8 cellular contexts compared by ENCODE assay signal in genomic region chr1:159798893-159799292, GRCh38. TPM values are rescaled to one million over a fixed set of nuclear protein-coding genes. Genes with fewer than 3 reads are reported as not detected.
A peak's percentile ranks its signal among the peaks of the same experiment; 100 is the strongest.
DNase-seq lines count a peak whose midpoint lies in the region; ATAC-seq, FAIRE-seq and TF ChIP-seq lines count a peak whose summit lies in the region.

No MANE protein-coding gene starts in this region.

- no peak overlapping the region for H3K4me3 ChIP-seq in A549
- H3K4me3 ChIP-seq in brain microvascular endothelial cell (ENCODE audit: low read depth, low read length), result no peak overlapping the region

- 0% methylated on average over 2 of the region's 2 CpGs for WGBS in A549 (ENCODE audit: missing lambda C conversion rate)

- TF ChIP-seq CTCF in A549 (IDR thresholded peaks at IDR 0.05) (peak; percentile 88), GM12872 (IDR thresholded peaks at IDR 0.05; ENCODE audit: insufficient read depth, low read depth, low read length) (peak; percentile 75), brain microvascular endothelial cell (IDR thresholded peaks at IDR 0.05; ENCODE audit: low read depth, low read length, missing control alignments) (peak; percentile 86)

- H3K27ac ChIP-seq in A549 (no peak overlapping the region), brain microvascular endothelial cell (no peak overlapping the region)

- in situ Hi-C loops in brain microvascular endothelial cell (cut with HindIII; ENCODE audit: low pct_ligation_motif_present, low sequenced_read_pairs), result loop anchor here (5.0 kb wide), 1 partner anchor 93 kb away; no protein-coding TSS in a partner anchor

- ATAC-seq in A549 (peak; percentile 91 to 99), GM19328 (IDR thresholded peaks at IDR 0.05; ENCODE audit: unreplicated experiment) (no peak)

- CTCF ChIA-PET in A549 (lab: Yijun Ruan, JAX), result interaction anchor here (0.6 to 16.7 kb wide), 43 partner anchors 9 to 666 kb away, joined by 3 to 565 read pairs (median 7); partner anchors contain the start of genes DUSP23, SLAMF8 and TAGLN2

- H3K27me3 ChIP-seq in brain microvascular endothelial cell (replicated peaks), result peaks cover 16% of the 10 kb centered on the region

- no peak overlapping the region for H3K4me2 ChIP-seq in A549

- H3K36me3 ChIP-seq in brain microvascular endothelial cell (replicated peaks), result no peaks in the 10 kb centered on the region

- POLR2A ChIA-PET in A549 (lab: Yijun Ruan, JAX), result interaction anchor here (2.4 kb wide), 1 partner anchor 91 kb away, joined by 12 read pairs; no protein-coding TSS in a partner anchor

- no peaks in the 10 kb centered on the region; the same call in 2 of the 3 replicates for H3K9me3 ChIP-seq in A549

- DNase-seq in A549 (ENCODE audit: low read depth in 1 of 2, low spot score in 1 of 2), result peak; percentile 86 to 91
- DNase-seq in NCI-H146 treated with DMSO at 0.1 percent for 48 hours (lab: John Stamatoyannopoulos, UW; ENCODE audit: unreplicated experiment), result peak; percentile 79
- DNase-seq in SKM-1 treated with dmso at 0.1 percent for 144 hours (lab: John Stamatoyannopoulos, UW; ENCODE audit: unreplicated experiment), result peak; percentile 84
- DNase-seq in brain microvascular endothelial cell, result peak; percentile 71
- DNase-seq in iPS-NIHi7 (ENCODE audit: extremely low spot score), result peak; percentile 93
- peak in 2 of 3 donors; percentile 32 to 37 for DNase-seq in stimulated activated CD4-positive, alpha-beta T cell treated with anti-CD3 and anti-CD28 coated beads, Interleukin-12 subunit alpha, Interleukin-12 subunit beta, amount 100 ng/mL, for 48 hours (ENCODE audit: low read depth in 2 of 3, low spot score in 1 of 3)

- peak; percentile 61 for FAIRE-seq in A549 (lab: Jason Lieb, UNC)

- no peaks in the 10 kb centered on the region for H3K4me1 ChIP-seq in A549

- TF ChIP-seq EP300 in A549 (IDR thresholded peaks at IDR 0.05), result no peak

- peak; percentile 87 for TF ChIP-seq RAD21 in A549 (conservative IDR thresholded peaks at IDR 0.05 in 1 of 2, IDR thresholded peaks at IDR 0.05 in 1 of 2)

- TF ChIP-seq POLR2A in A549 (IDR thresholded peaks at IDR 0.05; ENCODE audit: low read length), result no peak

TF ChIP-seq in A549, 52 proteins besides CTCF, POLR2A, EP300 and RAD21:
- peak; percentile 96 for TF ChIP-seq SMC3 (IDR thresholded peaks at IDR 0.05)
- no peak for TF ChIP-seq NPAS2 (CRISPR knock-in tag; IDR thresholded peaks at IDR 0.05; ENCODE audit: borderline replicate concordance)
- no peak for TF ChIP-seq BHLHE40 (IDR thresholded peaks at IDR 0.05; ENCODE audit: low read depth, low read length)
- no peak for TF ChIP-seq MAZ (IDR thresholded peaks at IDR 0.05; ENCODE audit: borderline replicate concordance, low read depth, low read length)
- TF ChIP-seq FOSL2 (IDR thresholded peaks at IDR 0.05), result no peak
- TF ChIP-seq FOSL2 (CRISPR knock-in tag; IDR thresholded peaks at IDR 0.05), result no peak
- TF ChIP-seq HOXB5 (CRISPR knock-in tag; IDR thresholded peaks at IDR 0.05), result no peak
- TF ChIP-seq JUNB (IDR thresholded peaks at IDR 0.05), result no peak
- TF ChIP-seq KDM5A (IDR thresholded peaks at IDR 0.05), result no peak
- TF ChIP-seq SREBF2 (IDR thresholded peaks at IDR 0.05), result no peak
- TF ChIP-seq, protein P1, sequence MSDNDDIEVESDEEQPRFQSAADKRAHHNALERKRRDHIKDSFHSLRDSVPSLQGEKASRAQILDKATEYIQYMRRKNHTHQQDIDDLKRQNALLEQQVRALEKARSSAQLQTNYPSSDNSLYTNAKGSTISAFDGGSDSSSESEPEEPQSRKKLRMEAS (IDR thresholded peaks at IDR 0.05), result peak; percentile 60; the same call in 1 of the 2 replicates
- TF ChIP-seq MYC (IDR thresholded peaks at IDR 0.05; ENCODE audit: borderline replicate concordance, low read length), result peak; percentile 69

RNA-seq across cellular contexts. Expression of gene FCRL6, which starts 3.3 kb away (rescaled TPM):
- polyA plus RNA-seq in A549 (2011; rRNA removed), result not detected in 2 replicates
- not detected in 2 replicates for polyA plus RNA-seq in A549 (2012; cell fraction: cytosol; rRNA removed)
- polyA plus RNA-seq in A549 (2012; cell fraction: nucleus; rRNA removed), result 0.07 TPM in 1 of 2 replicates, not detected in the other
- not detected in 3 replicates for polyA plus RNA-seq in A549 (2017; fragmentation: RNase III; extraction: RNeasy Plus Mini Kit Qiagen cat#74134 plus additional on column Dnase treatment)
- not detected in 2 replicates for polyA minus RNA-seq in A549 (2011; rRNA and poly(A)+ RNA removed)

RNA-seq across cellular contexts. Expression of gene DUSP23, which starts 18.1 kb away (rescaled TPM):
- polyA plus RNA-seq in A549 (2011; rRNA removed), result 32.3 and 35.2 TPM in 2 replicates
- 101 and 116 TPM in 2 replicates for polyA plus RNA-seq in A549 (2012; cell fraction: cytosol; rRNA removed)
- 57.3 and 78.1 TPM in 2 replicates for polyA plus RNA-seq in A549 (2012; cell fraction: nucleus; rRNA removed)
- 56.7 to 60.1 TPM (median 57.0 TPM) in 3 replicates for polyA plus RNA-seq in A549 (2017; fragmentation: RNase III; extraction: RNeasy Plus Mini Kit Qiagen cat#74134 plus additional on column Dnase treatment)
- 10.8 and 11.5 TPM in 2 replicates for polyA minus RNA-seq in A549 (2011; rRNA and poly(A)+ RNA removed)

RNA-seq across cellular contexts. Expression of gene SLAMF8, which starts 27.8 kb away (rescaled TPM):
- polyA plus RNA-seq in A549 (2011; rRNA removed) (not detected in 2 replicates), A549 (2017; fragmentation: RNase III; extraction: RNeasy Plus Mini Kit Qiagen cat#74134 plus additional on column Dnase treatment) (0.07 TPM in 1 of 3 replicates, not detected in the others)
- polyA plus RNA-seq in A549 (2012; cell fraction: cytosol; rRNA removed), result not detected in 2 replicates
- not detected in 2 replicates for polyA plus RNA-seq in A549 (2012; cell fraction: nucleus; rRNA removed)
- polyA minus RNA-seq in A549 (2011; rRNA and poly(A)+ RNA removed), result not detected in 2 replicates

Comparison
In these comparisons a context has a peak if more than half of its experiments do, and no peak if none do; other contexts are left out.
1. DNase-seq: peak in every context shown above with its lines; median percentile 93 in iPS-NIHi7; 88 in A549; 84 in SKM-1 treated with dmso at 0.1 percent for 144 hours; 79 in NCI-H146 treated with DMSO at 0.1 percent for 48 hours; 71 in brain microvascular endothelial cell; 34 in stimulated activated CD4-positive, alpha-beta T cell treated with anti-CD3 and anti-CD28 coated beads, Interleukin-12 subunit alpha, Interleukin-12 subunit beta, amount 100 ng/mL, for 48 hours.